Comparison of ENCODE assay signal across 20 cellular contexts in the genomic region with DNA sequence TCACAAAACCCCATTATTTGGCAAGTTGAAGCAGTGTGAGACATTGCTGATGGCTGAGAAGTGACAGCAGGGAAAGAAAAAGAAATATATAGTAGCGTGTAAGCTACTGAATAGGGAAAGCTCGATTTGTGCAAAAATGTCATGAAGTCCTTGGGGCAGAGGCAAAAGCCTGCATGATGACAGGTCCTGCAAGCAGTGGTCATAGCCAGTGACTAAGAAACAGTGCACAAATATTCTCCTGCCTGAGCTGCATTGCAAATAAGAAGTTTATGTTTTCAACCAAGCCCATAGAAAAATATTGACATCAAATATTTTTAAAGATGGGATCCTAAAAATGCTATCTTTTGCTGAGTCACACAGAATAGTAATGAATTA.
DNase-seq lines count a peak whose midpoint lies in the region; ATAC-seq and TF ChIP-seq lines count a peak whose summit lies in the region.
"Had no signal": no experiment of that assay in that cellular context is flagged by ENCODE, and none has a peak within 500 bp of the region (broad histone marks: within the 10 kb centered on the region; RNA-seq: fewer than 3 reads in every experiment).

No MANE protein-coding gene starts in this region.

- peak overlapping the region; percentile 69 for H3K23ac ChIP-seq in IMR-90 (ENCODE audit: low read depth, low read length)

- peak overlapping the region; percentile 7 to 82; a peak in 2 of 4 replicates for H4K8ac ChIP-seq in IMR-90 (ENCODE audit: low read depth in 2 of 2, low read length in 2 of 2)

- intact Hi-C loops in IMR-90 (cut with micrococcal nuclease): loop anchor here (2.0 to 5.0 kb wide), 3 partner anchors 30 to 268 kb away; a partner anchor contains a TSS

- no peaks in the 10 kb centered on the region for H3K36me3 ChIP-seq in IMR-90 (ENCODE audit: control insufficient read depth, insufficient read depth, low read length)
- H3K36me3 ChIP-seq: thyroid gland had no signal

- peak overlapping the region; percentile 73 for H3K4me2 ChIP-seq in IMR-90 (ENCODE audit: low read depth, low read length)

- H3K79me1 ChIP-seq in IMR-90 (ENCODE audit: low read depth in 1 of 2, low read length in 2 of 2): no peaks in the 10 kb centered on the region

- dilution Hi-C loops in IMR-90 (cut with HindIII; ENCODE audit: low sequenced_read_pairs, unreplicated experiment): no loop called here

- H3K18ac ChIP-seq in IMR-90 (ENCODE audit: low read depth, low read length): peak overlapping the region; percentile 94

- H2BK15ac ChIP-seq in IMR-90 (ENCODE audit: low read depth, low read length): peak overlapping the region; percentile 82; the same call in 2 of the 3 replicates

- H2BK20ac ChIP-seq in IMR-90 (ENCODE audit: low read depth, low read length): peak overlapping the region; percentile 76

- ATAC-seq in IMR-90 (ENCODE audit: low read depth): peak; percentile 42
- ATAC-seq: activated T-helper 17 cell treated with anti-CD3 and anti-CD28 coated beads, Interleukin-2, amount 50 U/mL, for 72 hours; natural killer cell; stimulated activated effector memory CD8-positive, alpha-beta T cell treated with anti-CD3 and anti-CD28 coated beads, Interleukin-12 subunit alpha, Interleukin-12 subunit beta, amount 100 ng/mL, for 72 hours had no signal

- peak overlapping the region; percentile 7 for H3K27ac ChIP-seq in IMR-90 (ENCODE audit: insufficient read depth, low read length)
- H3K27ac ChIP-seq: thyroid gland had no signal

- peaks cover 6% of the 10 kb centered on the region for H3K4me1 ChIP-seq in IMR-90 (ENCODE audit: control insufficient read depth, insufficient read depth, low read length)
- H3K4me1 ChIP-seq: thyroid gland had no signal

- no peaks in the 10 kb centered on the region for H3K27me3 ChIP-seq in IMR-90 (ENCODE audit: control insufficient read depth, insufficient read depth, low read length)

- H2BK5ac ChIP-seq in IMR-90 (ENCODE audit: low read depth, low read length, poor library complexity, severe bottlenecking): peak overlapping the region; percentile 97

- H3K9me3 ChIP-seq in IMR-90 (ENCODE audit: control insufficient read depth, insufficient read depth, low read length): no peaks in the 10 kb centered on the region
- H3K9me3 ChIP-seq: thyroid gland had no signal

- POLR2A ChIA-PET in IMR-90 (lab: Charles Lee; ENCODE audit: unreplicated experiment): no interaction called here

- TF ChIP-seq CTCF in IMR-90 (conservative IDR thresholded peaks at IDR 0.05; ENCODE audit: low read depth, low read length): no peak
- TF ChIP-seq CTCF in WI38 (IDR thresholded peaks at IDR 0.05; ENCODE audit: low read depth, low read length): no peak
- TF ChIP-seq CTCF in fibroblast of the aortic adventitia (IDR thresholded peaks at IDR 0.05; ENCODE audit: insufficient read depth, low read length): no peak

- DNase-seq in IMR-90 (peak; percentile 44), fibroblast of the aortic adventitia (ENCODE audit: low read depth) (peak; percentile 5), middle frontal gyrus (ENCODE audit: extremely low spot score, low spot score) (no peak), GDM1 (lab: John Stamatoyannopoulos, UW) (no peak), C1 segment of cervical spinal cord (lab: John Stamatoyannopoulos, UW) (no peak)
- DNase-seq in activated CD4-positive, alpha-beta T cell treated with anti-CD3 and anti-CD28 coated beads, Interleukin-2, amount 50 U/mL, for 48 hours: no peak
- DNase-seq: CD8-positive, alpha-beta memory T cell; cerebellar nuclear complex; endodermal cell; MM.1S; natural killer cell; NCI-H1930; NCI-H446 treated with DMSO at 0.1 percent for 48 hours; stimulated activated CD4-positive, alpha-beta T cell treated with anti-CD3 and anti-CD28 coated beads, Interleukin-12 subunit alpha, Interleukin-12 subunit beta, amount 100 ng/mL, for 4 hours; T-helper 2 cell; thyroid gland had no signal

- peak overlapping the region; percentile 66 for H3K4ac ChIP-seq in IMR-90 (ENCODE audit: low read depth, low read length)

- H2AK5ac ChIP-seq in IMR-90 (ENCODE audit: low read depth, low read length): peak overlapping the region; percentile 22; the same call in 1 of the 2 replicates

- no peaks in the 10 kb centered on the region for H4K20me1 ChIP-seq in IMR-90 (ENCODE audit: insufficient read depth, low read length)

- peak overlapping the region; percentile 48 for H3K14ac ChIP-seq in IMR-90 (replicated peaks; ENCODE audit: low read depth, low read length)

- H2AFZ ChIP-seq in IMR-90 (replicated peaks; ENCODE audit: low read length, poor library complexity): peak overlapping the region; percentile 25

- no peak for TF ChIP-seq POLR2A in IMR-90 (IDR thresholded peaks at IDR 0.05; ENCODE audit: low read depth, low read length)

- H4K5ac ChIP-seq in IMR-90 (ENCODE audit: low read depth, low read length): peak overlapping the region; percentile 89

- H4K91ac ChIP-seq in IMR-90 (ENCODE audit: insufficient read depth, low read depth, low read length): peak overlapping the region; percentile 60; the same call in 1 of the 2 replicates

- H2BK120ac ChIP-seq in IMR-90 (ENCODE audit: low read depth, low read length): peak overlapping the region; percentile 92

- WGBS in IMR-90 (ENCODE audit: extremely low coverage in 2 of 2, insufficient read length in 1 of 2), 2 experiments: 0% methylated on average over 2 of the region's 2 CpGs; no CpG with 5 or more reads in 1 of the 2 experiments

- in situ Hi-C loops in IMR-90 (cut with MboI; ENCODE audit: low sequenced_read_pairs): no loop called here

- peak overlapping the region; percentile 29 for H2AK9ac ChIP-seq in IMR-90 (replicated peaks; ENCODE audit: low read depth, low read length, poor library complexity)

- H3K9ac ChIP-seq in IMR-90 (ENCODE audit: low read depth, low read length): peak overlapping the region; percentile 7; the same call in 1 of the 2 replicates

- H3K56ac ChIP-seq in IMR-90 (ENCODE audit: extremely low read depth, insufficient read depth, low read length): peak overlapping the region; percentile 68

- TF ChIP-seq RAD21 in IMR-90 (IDR thresholded peaks at IDR 0.05; ENCODE audit: low read length): no peak

- H3K9me1 ChIP-seq in IMR-90 (ENCODE audit: insufficient read depth, low read length): 0 out of 2 replicates have a peak, but pooled peaks cover 2% of the 10 kb centered on the region

- CTCF ChIA-PET in IMR-90 (lab: Yijun Ruan, JAX): no interaction called here

- no TSS peak for BruUV-seq in IMR-90 (replicated peaks; lab: Mats Ljungman, UMichigan)

- H3K4me3 ChIP-seq in IMR-90 (ENCODE audit: insufficient read depth, low read depth, low read length) (no peak overlapping the region), WI38 (ENCODE audit: low read depth, low read length) (peak overlapping the region; percentile 36), fibroblast of the aortic adventitia (ENCODE audit: low read depth, low read length) (no peak overlapping the region)
- H3K4me3 ChIP-seq: lung, thyroid gland had no signal

TF ChIP-seq in IMR-90, 13 proteins besides CTCF, POLR2A, EP300 and RAD21:
- TF ChIP-seq CEBPB (IDR thresholded peaks at IDR 0.05; ENCODE audit: low read depth, low read length): peak; percentile 16; the same call in 1 of the 2 replicates
- no peak for TF ChIP-seq BHLHE40 (IDR thresholded peaks at IDR 0.05; ENCODE audit: low read depth, low read length)
- TF ChIP-seq RCOR1 (IDR thresholded peaks at IDR 0.05; ENCODE audit: insufficient replicate concordance, low read length): no peak
- TF ChIP-seq, protein P1, sequence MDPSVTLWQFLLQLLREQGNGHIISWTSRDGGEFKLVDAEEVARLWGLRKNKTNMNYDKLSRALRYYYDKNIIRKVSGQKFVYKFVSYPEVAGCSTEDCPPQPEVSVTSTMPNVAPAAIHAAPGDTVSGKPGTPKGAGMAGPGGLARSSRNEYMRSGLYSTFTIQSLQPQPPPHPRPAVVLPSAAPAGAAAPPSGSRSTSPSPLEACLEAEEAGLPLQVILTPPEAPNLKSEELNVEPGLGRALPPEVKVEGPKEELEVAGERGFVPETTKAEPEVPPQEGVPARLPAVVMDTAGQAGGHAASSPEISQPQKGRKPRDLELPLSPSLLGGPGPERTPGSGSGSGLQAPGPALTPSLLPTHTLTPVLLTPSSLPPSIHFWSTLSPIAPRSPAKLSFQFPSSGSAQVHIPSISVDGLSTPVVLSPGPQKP (IDR thresholded peaks at IDR 0.05; ENCODE audit: borderline replicate concordance, low read depth, low read length): no peak
- TF ChIP-seq NFE2L2 (IDR thresholded peaks at IDR 0.05; ENCODE audit: low read depth, low read length): 0 out of 2 replicates have a peak, but pooled peaks have one; percentile 13

Comparison
In these comparisons a context has a peak if more than half of its experiments do, and no peak if none do; other contexts are left out.
1. DNase-seq: peak in IMR-90 (single experiment) and fibroblast of the aortic adventitia (single experiment); none in activated CD4-positive, alpha-beta T cell treated with anti-CD3 and anti-CD28 coated beads, Interleukin-2, amount 50 U/mL, for 48 hours (0 of 2), middle frontal gyrus (single experiment), GDM1 (single experiment) and C1 segment of cervical spinal cord (0 of 14).